In the genomic region with DNA sequence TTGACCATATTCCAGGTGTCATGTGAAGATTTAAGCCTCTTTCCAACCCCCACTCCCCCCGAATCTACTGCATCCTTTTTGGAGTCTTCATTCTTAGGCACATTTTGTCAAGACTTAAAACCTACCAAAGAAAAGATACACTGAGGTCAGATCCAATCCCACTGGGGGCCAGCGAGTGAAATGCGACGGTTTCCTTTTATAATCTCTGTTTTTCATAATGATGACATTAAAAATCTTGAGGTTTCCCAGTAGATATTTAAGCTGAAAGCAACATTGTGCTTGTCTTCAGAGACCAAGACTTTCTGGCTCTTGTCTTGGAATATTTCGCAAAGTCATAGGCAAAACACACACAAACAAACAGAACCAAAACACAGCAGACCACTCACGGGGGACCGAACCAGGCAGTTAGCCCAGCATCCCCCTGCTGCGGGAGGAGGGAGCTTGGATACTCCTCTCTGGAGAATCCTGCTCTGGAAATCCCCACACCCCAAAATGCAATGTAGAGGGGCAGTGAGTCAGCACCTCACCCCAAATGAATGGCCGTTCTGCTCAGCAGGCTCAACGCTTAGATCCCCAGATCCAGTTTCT, we compare ENCODE assay signal across 8 cellular contexts. TPM values are rescaled to one million over a fixed set of nuclear protein-coding genes. Genes with fewer than 3 reads are reported as not detected.
DNase-seq lines count a peak whose midpoint lies in the region; ATAC-seq and TF ChIP-seq lines count a peak whose summit lies in the region.

No MANE protein-coding gene starts in this region.

- intact Hi-C loops in breast epithelium (cut with DNase I; ENCODE audit: low total_unique reads) (no loop called here), uterus (cut with DNase I; ENCODE audit: low total_unique reads) (no loop called here)

- no peak for DNase-seq in activated naive CD4-positive, alpha-beta T cell treated with anti-CD3 and anti-CD28 coated beads, Interleukin-2, amount 10 ng/mL, durations not matched to agents 7 days and 5 days
- no peak for DNase-seq in activated naive CD4-positive, alpha-beta T cell (lab: John Stamatoyannopoulos, UW)
- peak; percentile 15 to 19 for DNase-seq in breast epithelium (ENCODE audit: low spot score in 2 of 2)
- DNase-seq in memory B cell (ENCODE audit: low spot score in 2 of 2), result no peak
- DNase-seq in uterus, result peak in 1 of 2 donors; percentile 25
- DNase-seq in epidermal melanocyte (ENCODE audit: insufficient read length, low spot score), result no peak
- DNase-seq in HK-2 (ENCODE audit: unreplicated experiment), result no peak

- CTCF ChIA-PET in activated naive CD4-positive, alpha-beta T cell treated with anti-CD3 and anti-CD28 coated beads, Interleukin-2, amount 10 ng/mL, durations not matched to agents 7 days and 5 days (lab: Charles Lee), result no interaction called here

- no peak for TF ChIP-seq CTCF in breast epithelium (IDR thresholded peaks at IDR 0.05)
- no peak for TF ChIP-seq CTCF in uterus (IDR thresholded peaks at IDR 0.05)

- H3K4me1 Mint-ChIP-seq in activated naive CD4-positive, alpha-beta T cell treated with anti-CD3 and anti-CD28 coated beads, Interleukin-2, amount 10 ng/mL, durations not matched to agents 7 days and 5 days, result peaks cover 20% of the 10 kb centered on the region
- H3K4me1 Mint-ChIP-seq in memory B cell, result peaks cover 11% of the 10 kb centered on the region

- peaks cover 2% of the 10 kb centered on the region for H3K9me3 Mint-ChIP-seq in activated naive CD4-positive, alpha-beta T cell treated with anti-CD3 and anti-CD28 coated beads, Interleukin-2, amount 10 ng/mL, durations not matched to agents 7 days and 5 days
- H3K9me3 Mint-ChIP-seq in memory B cell, result peaks cover 7% of the 10 kb centered on the region

- peaks cover 0 to 8% of the 10 kb centered on the region in 2 donors for H3K4me1 ChIP-seq in breast epithelium
- peaks cover 0 to 17% of the 10 kb centered on the region in 2 donors for H3K4me1 ChIP-seq in uterus

- no peak for TF ChIP-seq POLR2A in breast epithelium (IDR thresholded peaks at IDR 0.05)
- no peak for TF ChIP-seq POLR2A in uterus (IDR thresholded peaks at IDR 0.05)

- peak overlapping the region; percentile 61 for H3K4me3 Mint-ChIP-seq in activated naive CD4-positive, alpha-beta T cell treated with anti-CD3 and anti-CD28 coated beads, Interleukin-2, amount 10 ng/mL, durations not matched to agents 7 days and 5 days
- H3K4me3 Mint-ChIP-seq in memory B cell, result peak overlapping the region; percentile 62

- H3K27me3 ChIP-seq in breast epithelium (no peaks in the 10 kb centered on the region), uterus (no peaks in the 10 kb centered on the region)

- H3K36me3 Mint-ChIP-seq in activated naive CD4-positive, alpha-beta T cell treated with anti-CD3 and anti-CD28 coated beads, Interleukin-2, amount 10 ng/mL, durations not matched to agents 7 days and 5 days, result peaks cover 3% of the 10 kb centered on the region
- peaks cover 4% of the 10 kb centered on the region for H3K36me3 Mint-ChIP-seq in memory B cell

- H3K27me3 Mint-ChIP-seq in activated naive CD4-positive, alpha-beta T cell treated with anti-CD3 and anti-CD28 coated beads, Interleukin-2, amount 10 ng/mL, durations not matched to agents 7 days and 5 days, result peaks cover 71% of the 10 kb centered on the region
- peaks cover 33% of the 10 kb centered on the region for H3K27me3 Mint-ChIP-seq in memory B cell

- peak overlapping the region; percentile 77 to 97 (median 85) for H3K4me3 ChIP-seq in breast epithelium
- H3K4me3 ChIP-seq in uterus, result peak overlapping the region; percentile 38 to 80

- ATAC-seq in memory B cell (ENCODE audit: low read depth), result no peak
- ATAC-seq in HG03571 (IDR thresholded peaks at IDR 0.05; ENCODE audit: unreplicated experiment), result no peak

- H3K36me3 ChIP-seq in breast epithelium (no peaks in the 10 kb centered on the region), uterus (no peaks in the 10 kb centered on the region)

- no peak overlapping the region for H3K27ac Mint-ChIP-seq in activated naive CD4-positive, alpha-beta T cell treated with anti-CD3 and anti-CD28 coated beads, Interleukin-2, amount 10 ng/mL, durations not matched to agents 7 days and 5 days
- H3K27ac Mint-ChIP-seq in memory B cell, result no peak overlapping the region

- peak overlapping the region; percentile 85 to 93 for H3K27ac ChIP-seq in breast epithelium
- peak overlapping the region; percentile 87 to 97 for H3K27ac ChIP-seq in uterus

- H3K9me3 ChIP-seq in breast epithelium (no peaks in the 10 kb centered on the region), uterus (no peaks in the 10 kb centered on the region)

RNA-seq across cellular contexts. Expression of a gene that starts 0.5 kb away (rescaled TPM):
- 100 to 1,000 TPM in 2 of 3 donors, 10 to 100 TPM in 1; 85.9 to 146 (median 103) TPM for total RNA-seq in breast epithelium
- total RNA-seq in uterus, result 100 to 1,000 TPM; 128 to 287 (median 199) TPM

Comparison
In these comparisons a context has a peak if more than half of its experiments do, and no peak if none do; other contexts are left out.
1. DNase-seq: peak in breast epithelium (2 of 2); none in activated naive CD4-positive, alpha-beta T cell treated with anti-CD3 and anti-CD28 coated beads, Interleukin-2, amount 10 ng/mL, durations not matched to agents 7 days and 5 days (single experiment), activated naive CD4-positive, alpha-beta T cell (0 of 4), memory B cell (0 of 2), epidermal melanocyte (single experiment) and HK-2 (single experiment).